Comparison of ENCODE assay signal across 15 cellular contexts in the genomic region with DNA sequence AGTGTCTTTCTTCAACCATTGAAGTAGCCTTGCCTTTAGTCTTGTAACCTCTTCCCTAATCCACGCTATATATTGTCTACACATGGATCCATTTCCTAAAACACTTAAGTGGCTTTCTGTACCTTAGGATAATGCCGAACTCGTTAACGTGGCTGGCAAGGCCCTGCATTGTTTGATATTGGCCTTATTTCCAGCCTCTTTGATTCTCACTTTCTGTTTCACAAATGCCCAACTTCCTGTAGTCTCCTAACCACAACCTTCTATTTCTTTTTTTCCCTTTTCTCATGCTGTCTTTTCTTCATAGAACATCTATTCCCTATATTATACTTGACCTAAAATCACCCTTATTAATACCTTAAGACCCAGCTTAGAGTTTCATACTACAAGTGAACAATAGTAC.
A peak's percentile ranks its signal among the peaks of the same experiment; 100 is the strongest.
DNase-seq lines count a peak whose midpoint lies in the region; ATAC-seq, FAIRE-seq and TF ChIP-seq lines count a peak whose summit lies in the region.
"Had no signal": no experiment of that assay in that cellular context is flagged by ENCODE, and none has a peak within 500 bp of the region (broad histone marks: within the 10 kb centered on the region; RNA-seq: fewer than 3 reads in every experiment).

No MANE protein-coding gene starts in this region.

- no peaks in the 10 kb centered on the region for H3K27me3 ChIP-seq in esophagus squamous epithelium
- H3K27me3 ChIP-seq: spleen had no signal

- H3K4me1 ChIP-seq in esophagus squamous epithelium (no peaks in the 10 kb centered on the region), kidney (ENCODE audit: control insufficient read depth in 1 of 2, insufficient read depth in 1 of 2, low read depth in 1 of 2, low read length in 2 of 2) (no peaks in the 10 kb centered on the region)

- no peak overlapping the region for H3K27ac ChIP-seq in esophagus squamous epithelium
- H3K27ac ChIP-seq in kidney (ENCODE audit: low read depth in 2 of 2, low read length in 2 of 2): no peak overlapping the region

- H3K36me3 ChIP-seq in esophagus squamous epithelium (no peaks in the 10 kb centered on the region), kidney (ENCODE audit: control insufficient read depth in 1 of 2, insufficient read depth in 2 of 2, low read length in 2 of 2) (no peaks in the 10 kb centered on the region)
- H3K36me3 ChIP-seq: spleen had no signal

- DNase-seq in GM12891 (ENCODE audit: insufficient read length, low spot score) (no peak), esophagus squamous epithelium (lab: John Stamatoyannopoulos, UW) (no peak), kidney (no peak)
- no peak for DNase-seq in activated naive CD4-positive, alpha-beta T cell treated with anti-CD3 and anti-CD28 coated beads, Interleukin-2, amount 50 U/mL, for 16 hours
- DNase-seq: CD4-positive, CD25-positive, alpha-beta regulatory T cell; kidney glomerular epithelial cell; NCI-H510A; spleen had no signal

- H3K27ac Mint-ChIP-seq in activated T-helper 17 cell treated with anti-CD3 and anti-CD28 coated beads, Interleukin-2, amount 50 U/mL, for 72 hours: peak overlapping the region; percentile 64
- H3K27ac Mint-ChIP-seq: activated naive CD4-positive, alpha-beta T cell treated with anti-CD3 and anti-CD28 coated beads, Interleukin-2, amount 50 U/mL, for 24 hours had no signal

- TF ChIP-seq CTCF in esophagus squamous epithelium (IDR thresholded peaks at IDR 0.05) (no peak), kidney (IDR thresholded peaks at IDR 0.05; ENCODE audit: borderline replicate concordance, extremely low read depth, insufficient read depth) (no peak)

- H3K9me3 ChIP-seq in esophagus squamous epithelium (no peaks in the 10 kb centered on the region), kidney (ENCODE audit: control insufficient read depth in 1 of 2, low read length in 2 of 2) (peaks cover 0 to 5% of the 10 kb centered on the region in 2 donors)

- H3K4me3 ChIP-seq in esophagus squamous epithelium: no peak overlapping the region
- H3K4me3 ChIP-seq in kidney (ENCODE audit: low read length in 2 of 2): no peak overlapping the region
- H3K4me3 ChIP-seq: spleen had no signal

- WGBS in esophagus squamous epithelium, 2 donors: 69 to 84% methylated on average over 4 of the region's 4 CpGs

- FAIRE-seq in GM12891 (lab: Jason Lieb, UNC) (peak; percentile 13), kidney (lab: Jason Lieb, UNC) (no peak)

- ATAC-seq in GM19467 (IDR thresholded peaks at IDR 0.05; ENCODE audit: unreplicated experiment) (peak; percentile 69), HG03378 (IDR thresholded peaks at IDR 0.05; ENCODE audit: unreplicated experiment) (peak; percentile 78), GM19023 (IDR thresholded peaks at IDR 0.05; ENCODE audit: unreplicated experiment) (no peak)
- no peak for ATAC-seq in activated T-helper 17 cell treated with anti-CD3 and anti-CD28 coated beads, Interleukin-2, amount 50 U/mL, for 72 hours (replicated peaks)
- ATAC-seq: SK-N-SH treated with all-trans-retinoic acid at 6 μM for 48 hours had no signal

- peak overlapping the region; percentile 33 for H3K4me3 Mint-ChIP-seq in activated T-helper 17 cell treated with anti-CD3 and anti-CD28 coated beads, Interleukin-2, amount 50 U/mL, for 72 hours
- H3K4me3 Mint-ChIP-seq: activated naive CD4-positive, alpha-beta T cell treated with anti-CD3 and anti-CD28 coated beads, Interleukin-2, amount 50 U/mL, for 24 hours; CD4-positive, CD25-positive, alpha-beta regulatory T cell; neural crest cell had no signal

- no peaks in the 10 kb centered on the region for H3K36me3 Mint-ChIP-seq in activated T-helper 17 cell treated with anti-CD3 and anti-CD28 coated beads, Interleukin-2, amount 50 U/mL, for 72 hours (ENCODE audit: low read depth)
- H3K36me3 Mint-ChIP-seq: activated naive CD4-positive, alpha-beta T cell treated with anti-CD3 and anti-CD28 coated beads, Interleukin-2, amount 50 U/mL, for 24 hours; CD4-positive, CD25-positive, alpha-beta regulatory T cell had no signal

- no peak for TF ChIP-seq POLR2A in GM12891 (IDR thresholded peaks at IDR 0.05; ENCODE audit: low read depth, low read length)
- no peak for TF ChIP-seq POLR2A in esophagus squamous epithelium (IDR thresholded peaks at IDR 0.05)

- peaks cover 9% of the 10 kb centered on the region for H3K9me3 Mint-ChIP-seq in activated T-helper 17 cell treated with anti-CD3 and anti-CD28 coated beads, Interleukin-2, amount 50 U/mL, for 72 hours

- no peak overlapping the region for H3K9ac ChIP-seq in kidney (ENCODE audit: low read length in 2 of 2)

- intact Hi-C loops in esophagus squamous epithelium (cut with DNase I): no loop called here
- intact Hi-C loops in kidney (cut with DNase I): no loop called here

- H3K27me3 Mint-ChIP-seq in activated T-helper 17 cell treated with anti-CD3 and anti-CD28 coated beads, Interleukin-2, amount 50 U/mL, for 72 hours: peaks cover 4% of the 10 kb centered on the region
- H3K27me3 Mint-ChIP-seq: activated naive CD4-positive, alpha-beta T cell treated with anti-CD3 and anti-CD28 coated beads, Interleukin-2, amount 50 U/mL, for 24 hours; CD4-positive, CD25-positive, alpha-beta regulatory T cell had no signal

- peaks cover 6% of the 10 kb centered on the region for H3K4me1 Mint-ChIP-seq in activated T-helper 17 cell treated with anti-CD3 and anti-CD28 coated beads, Interleukin-2, amount 50 U/mL, for 72 hours
- H3K4me1 Mint-ChIP-seq: CD4-positive, CD25-positive, alpha-beta regulatory T cell had no signal

TF ChIP-seq in GM12891, 5 proteins besides CTCF, POLR2A, EP300 and RAD21:
- no peak for TF ChIP-seq SPI1 (IDR thresholded peaks at IDR 0.05; ENCODE audit: low read depth, low read length)
- TF ChIP-seq TAF1 (IDR thresholded peaks at IDR 0.05; ENCODE audit: low read depth, low read length): no peak
- TF ChIP-seq PAX5 (IDR thresholded peaks at IDR 0.05; ENCODE audit: insufficient read depth, low read length, severe bottlenecking): no peak
- no peak for TF ChIP-seq POLR2AphosphoS5 (IDR thresholded peaks at IDR 0.05; ENCODE audit: low read depth, low read length)
- no peak for TF ChIP-seq POU2F2 (IDR thresholded peaks at IDR 0.05; ENCODE audit: low read depth, low read length)
TF ChIP-seq in GM12891: peak in this region for 0.

Comparison
In these comparisons a context has a peak if more than half of its experiments do, and no peak if none do; other contexts are left out.
1. ATAC-seq: peak in GM19467 (single experiment) and HG03378 (single experiment); none in activated T-helper 17 cell treated with anti-CD3 and anti-CD28 coated beads, Interleukin-2, amount 50 U/mL, for 72 hours (single experiment) and GM19023 (single experiment).